In the genomic region with DNA sequence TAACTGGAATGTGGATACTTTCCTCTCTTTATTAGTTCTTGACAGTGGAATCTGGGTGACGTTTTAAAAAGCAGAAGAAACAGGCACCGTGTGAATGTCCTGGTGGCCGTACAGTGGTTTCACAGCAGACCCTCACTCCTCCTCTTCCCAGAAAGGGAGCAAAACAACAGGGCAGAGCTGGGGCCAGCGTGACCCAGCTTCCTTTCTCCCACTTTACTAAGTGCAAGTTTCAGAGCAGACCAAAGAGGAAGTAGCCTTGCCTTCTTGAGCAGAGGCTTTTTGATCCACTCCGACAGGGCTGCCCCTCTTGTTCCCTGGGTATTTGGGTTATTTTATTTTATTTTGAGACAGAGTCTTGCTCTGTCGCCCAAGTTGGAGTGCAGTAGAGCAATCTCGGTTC, we compare ENCODE assay signal across 1 cellular context.
TF ChIP-seq lines count a peak whose summit lies in the region.

No MANE protein-coding gene starts in this region.

TF ChIP-seq in endothelial cell of umbilical vein, 7 proteins besides CTCF, POLR2A, EP300 and RAD21:
- TF ChIP-seq POLR2AphosphoS5 (IDR thresholded peaks at IDR 0.05; ENCODE audit: insufficient read depth, low read depth, low read length) (no peak), JUN (IDR thresholded peaks at IDR 0.05; ENCODE audit: borderline replicate concordance, insufficient read depth, insufficient read length, low read depth) (no peak), FOS (IDR thresholded peaks at IDR 0.05; ENCODE audit: borderline replicate concordance, insufficient read depth, low read length) (no peak), GATA2 (IDR thresholded peaks at IDR 0.05; ENCODE audit: insufficient read depth, insufficient read length, low read depth, low read length) (no peak), EZH2 (IDR thresholded peaks at IDR 0.05; ENCODE audit: borderline replicate concordance, low read depth, low read length, severe bottlenecking) (no peak), MYC (IDR thresholded peaks at IDR 0.05; ENCODE audit: low read depth, low read length) (no peak)
- TF ChIP-seq, protein P1, sequence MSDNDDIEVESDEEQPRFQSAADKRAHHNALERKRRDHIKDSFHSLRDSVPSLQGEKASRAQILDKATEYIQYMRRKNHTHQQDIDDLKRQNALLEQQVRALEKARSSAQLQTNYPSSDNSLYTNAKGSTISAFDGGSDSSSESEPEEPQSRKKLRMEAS (IDR thresholded peaks at IDR 0.05; ENCODE audit: insufficient read depth, insufficient read length): no peak
